8 cellular contexts compared by ENCODE assay signal in the genomic region with DNA sequence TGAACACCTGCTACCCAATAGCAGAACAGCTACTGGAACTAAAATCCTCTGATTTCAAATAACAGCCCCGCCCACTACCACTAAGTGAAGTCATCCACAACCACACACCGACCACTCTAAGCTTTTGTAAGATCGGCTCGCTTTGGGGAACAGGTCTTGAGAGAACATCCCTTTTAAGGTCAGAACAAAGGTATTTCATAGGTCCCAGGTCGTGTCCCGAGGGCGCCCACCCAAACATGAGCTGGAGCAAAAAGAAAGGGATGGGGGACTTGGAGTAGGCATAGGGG. TPM values are rescaled to one million over a fixed set of nuclear protein-coding genes. Genes with fewer than 3 reads are reported as not detected.
DNase-seq lines count a peak whose midpoint lies in the region; ATAC-seq and TF ChIP-seq lines count a peak whose summit lies in the region.

No MANE protein-coding gene starts in this region.

- peak overlapping the region; percentile 87 for H2AFZ ChIP-seq in Loucy (ENCODE audit: low read length)

- ATAC-seq in GM21786 (IDR thresholded peaks at IDR 0.05; ENCODE audit: unreplicated experiment), result peak; percentile 3

- H3K36me3 ChIP-seq in Loucy (ENCODE audit: insufficient read depth, low read length), result no peaks in the 10 kb centered on the region

- H3K79me2 ChIP-seq in Loucy (ENCODE audit: insufficient read depth, low read length), result peaks cover 28% of the 10 kb centered on the region

- H3K9ac ChIP-seq in Loucy (ENCODE audit: low read depth, low read length, poor library complexity, severe bottlenecking), result peak overlapping the region; percentile 87

- H3K9me2 ChIP-seq in Loucy (replicated peaks; ENCODE audit: low read depth, low read length), result no peaks in the 10 kb centered on the region

- H3K9me3 ChIP-seq in Loucy (ENCODE audit: insufficient read depth, low read depth, low read length) (no peaks in the 10 kb centered on the region), mononuclear cell (ENCODE audit: low read depth, low read length) (no peaks in the 10 kb centered on the region)

- H3K4me2 ChIP-seq in Loucy (ENCODE audit: low read depth, low read length, poor library complexity, severe bottlenecking), result peak overlapping the region; percentile 72

- H3K4me1 ChIP-seq in Loucy (ENCODE audit: insufficient read depth, low read length, poor library complexity, severe bottlenecking) (peaks cover 33% of the 10 kb centered on the region), mononuclear cell (ENCODE audit: insufficient read depth, low read length) (peaks cover 34% of the 10 kb centered on the region)

- H3K27me3 ChIP-seq in Loucy (ENCODE audit: insufficient read depth, low read length, poor library complexity, severe bottlenecking), result no peaks in the 10 kb centered on the region
- no peaks in the 10 kb centered on the region for H3K27me3 ChIP-seq in mononuclear cell (ENCODE audit: insufficient read depth, low read length)

- no peaks in the 10 kb centered on the region for H3F3A ChIP-seq in Loucy (ENCODE audit: low read depth)

- H3K4me3 ChIP-seq in Loucy (ENCODE audit: low read length, poor library complexity, severe bottlenecking) (peak overlapping the region; percentile 83), mononuclear cell (ENCODE audit: low read length) (peak overlapping the region; percentile 75)

- peaks cover 6% of the 10 kb centered on the region for H4K20me1 ChIP-seq in Loucy (ENCODE audit: insufficient read depth, low read length, poor library complexity, severe bottlenecking)

- no peak for TF ChIP-seq CTCF in Loucy (conservative IDR thresholded peaks at IDR 0.05; ENCODE audit: low read length)

- DNase-seq in ELR (ENCODE audit: low read depth) (peak; percentile 70), cerebellar nuclear complex (lab: John Stamatoyannopoulos, UW) (no peak)
- DNase-seq in activated CD4-positive, alpha-beta T cell treated with anti-CD3 and anti-CD28 coated beads for 4 hours, result peak; percentile 66 to 67
- DNase-seq in effector CD8-positive, alpha-beta T cell (lab: John Stamatoyannopoulos, UW), result peak; percentile 45
- DNase-seq in stimulated activated naive CD4-positive, alpha-beta T cell (lab: John Stamatoyannopoulos, UW), result peak in 4 of 6 experiments; percentile 26 to 77 (median 50)

RNA-seq across cellular contexts. Expression of a gene that starts 0.3 kb away (rescaled TPM):
- not detected for total RNA-seq in mononuclear cell

RNA-seq across cellular contexts. Expression of a gene that starts 0.4 kb away (rescaled TPM):
- 4.4 TPM for total RNA-seq in mononuclear cell

Comparison
In these comparisons a context has a peak if more than half of its experiments do, and no peak if none do; other contexts are left out.
1. DNase-seq: peak in ELR (single experiment), activated CD4-positive, alpha-beta T cell treated with anti-CD3 and anti-CD28 coated beads for 4 hours (2 of 2), effector CD8-positive, alpha-beta T cell (single experiment) and stimulated activated naive CD4-positive, alpha-beta T cell (4 of 6); none in cerebellar nuclear complex (0 of 2).